Comparison of ENCODE assay signal across 9 cellular contexts in genomic region chr15:78072080-78072892, GRCh38. TPM values are rescaled to one million over a fixed set of nuclear protein-coding genes. Genes with fewer than 3 reads are reported as not detected.
DNase-seq lines count a peak whose midpoint lies in the region; ATAC-seq and TF ChIP-seq lines count a peak whose summit lies in the region.
"Had no signal": no experiment of that assay in that cellular context is flagged by ENCODE, and none has a peak within 500 bp of the region (broad histone marks: within the 10 kb centered on the region; RNA-seq: fewer than 3 reads in every experiment).

No MANE protein-coding gene starts in this region.

- peak overlapping the region; percentile 54 for H3K4me2 ChIP-seq in skeletal muscle satellite cell (ENCODE audit: low read length)

- ATAC-seq in GM19395 (IDR thresholded peaks at IDR 0.05; ENCODE audit: unreplicated experiment) (no peak), HG02610 (IDR thresholded peaks at IDR 0.05; ENCODE audit: unreplicated experiment) (no peak), HG02759 (IDR thresholded peaks at IDR 0.05; ENCODE audit: unreplicated experiment) (no peak)

- no peaks in the 10 kb centered on the region for H3K27me3 Mint-ChIP-seq in activated naive CD4-positive, alpha-beta T cell treated with anti-CD3 and anti-CD28 coated beads, Interleukin-2, amount 50 U/mL, for 24 hours

- peaks cover 66% of the 10 kb centered on the region for H3K4me1 ChIP-seq in HAP-1
- peaks cover 87% of the 10 kb centered on the region for H3K4me1 ChIP-seq in left ventricle myocardium inferior
- H3K4me1 ChIP-seq in skeletal muscle satellite cell (ENCODE audit: control insufficient read depth, insufficient read depth, low read length), result peaks cover 80% of the 10 kb centered on the region

- H3K9me3 ChIP-seq in HAP-1 (no peaks in the 10 kb centered on the region), left ventricle myocardium inferior (replicated peaks) (no peaks in the 10 kb centered on the region), skeletal muscle satellite cell (replicated peaks; ENCODE audit: low read length) (no peaks in the 10 kb centered on the region)
- H3K9me3 ChIP-seq: pancreas had no signal

- H3K4me3 Mint-ChIP-seq in activated naive CD4-positive, alpha-beta T cell treated with anti-CD3 and anti-CD28 coated beads, Interleukin-2, amount 50 U/mL, for 24 hours, result peak overlapping the region; percentile 42

- peaks cover 6% of the 10 kb centered on the region for H3K36me3 Mint-ChIP-seq in activated naive CD4-positive, alpha-beta T cell treated with anti-CD3 and anti-CD28 coated beads, Interleukin-2, amount 50 U/mL, for 24 hours

- H3K9me3 Mint-ChIP-seq in activated naive CD4-positive, alpha-beta T cell treated with anti-CD3 and anti-CD28 coated beads, Interleukin-2, amount 50 U/mL, for 24 hours, result no peaks in the 10 kb centered on the region

- peak overlapping the region; percentile 43 for H3K9ac ChIP-seq in skeletal muscle satellite cell (ENCODE audit: low read depth, low read length)

- intact Hi-C loops in left ventricle myocardium inferior (cut with micrococcal nuclease), result no loop called here

- in situ Hi-C loops in HAP-1 (cut with MboI; ENCODE audit: low sequenced_read_pairs), result no loop called here

- H3K27me3 ChIP-seq in HAP-1 (ENCODE audit: low read depth), result no peaks in the 10 kb centered on the region
- no peaks in the 10 kb centered on the region for H3K27me3 ChIP-seq in left ventricle myocardium inferior (ENCODE audit: low read depth)
- H3K27me3 ChIP-seq in skeletal muscle satellite cell (ENCODE audit: control insufficient read depth, insufficient read depth, low read length), result no peaks in the 10 kb centered on the region
- H3K27me3 ChIP-seq: pancreas had no signal

- peak overlapping the region; percentile 72 for H3K27ac Mint-ChIP-seq in activated naive CD4-positive, alpha-beta T cell treated with anti-CD3 and anti-CD28 coated beads, Interleukin-2, amount 50 U/mL, for 24 hours

- no peak for TF ChIP-seq CTCF in left ventricle myocardium inferior (IDR thresholded peaks at IDR 0.05; ENCODE audit: borderline replicate concordance)

- H3K36me3 ChIP-seq in HAP-1 (replicated peaks), result no peaks in the 10 kb centered on the region
- no peaks in the 10 kb centered on the region for H3K36me3 ChIP-seq in left ventricle myocardium inferior
- H3K36me3 ChIP-seq in skeletal muscle satellite cell (ENCODE audit: insufficient read depth, low read length), result no peaks in the 10 kb centered on the region
- H3K36me3 ChIP-seq: pancreas had no signal

- DNase-seq in HAP-1 (ENCODE audit: low spot score in 2 of 2) (peak; percentile 62 to 87), left ventricle myocardium inferior (no peak), SKM-1 (lab: John Stamatoyannopoulos, UW; ENCODE audit: unreplicated experiment) (no peak)
- DNase-seq: pancreas had no signal

- peaks cover 45% of the 10 kb centered on the region for H3K4me1 Mint-ChIP-seq in activated naive CD4-positive, alpha-beta T cell treated with anti-CD3 and anti-CD28 coated beads, Interleukin-2, amount 50 U/mL, for 24 hours

- H3K4me3 ChIP-seq in HAP-1 (no peak overlapping the region), left ventricle myocardium inferior (peak overlapping the region; percentile 22), skeletal muscle satellite cell (ENCODE audit: low read length) (peak overlapping the region; percentile 17)
- H3K4me3 ChIP-seq: pancreas had no signal

- peak overlapping the region; percentile 95 for H3K27ac ChIP-seq in left ventricle myocardium inferior (replicated peaks)

RNA-seq across cellular contexts. Expression of gene TBC1D2B, which starts 5.2 kb away (rescaled TPM):
- 11.7 TPM for total RNA-seq in left ventricle myocardium inferior
- total RNA-seq in skeletal muscle satellite cell (2012; rRNA removed), result 17.3 and 21.0 TPM in 2 replicates

RNA-seq across cellular contexts. Expression of gene SH2D7, which starts 20.1 kb away (rescaled TPM):
- not detected for total RNA-seq in left ventricle myocardium inferior
- not detected in 2 replicates for total RNA-seq in skeletal muscle satellite cell (2012; rRNA removed)

RNA-seq across cellular contexts. Expression of gene CIB2, which starts 59.0 kb away (rescaled TPM):
- 26.1 TPM for total RNA-seq in left ventricle myocardium inferior
- 1.0 and 1.3 TPM in 2 replicates for total RNA-seq in skeletal muscle satellite cell (2012; rRNA removed)

Comparison
In these comparisons a context has a peak if more than half of its experiments do, and no peak if none do; other contexts are left out.
1. DNase-seq: peak in HAP-1 (2 of 2); none in left ventricle myocardium inferior (single experiment) and SKM-1 (single experiment).